ENCODE assay signal across 21 cellular contexts in the genomic region with DNA sequence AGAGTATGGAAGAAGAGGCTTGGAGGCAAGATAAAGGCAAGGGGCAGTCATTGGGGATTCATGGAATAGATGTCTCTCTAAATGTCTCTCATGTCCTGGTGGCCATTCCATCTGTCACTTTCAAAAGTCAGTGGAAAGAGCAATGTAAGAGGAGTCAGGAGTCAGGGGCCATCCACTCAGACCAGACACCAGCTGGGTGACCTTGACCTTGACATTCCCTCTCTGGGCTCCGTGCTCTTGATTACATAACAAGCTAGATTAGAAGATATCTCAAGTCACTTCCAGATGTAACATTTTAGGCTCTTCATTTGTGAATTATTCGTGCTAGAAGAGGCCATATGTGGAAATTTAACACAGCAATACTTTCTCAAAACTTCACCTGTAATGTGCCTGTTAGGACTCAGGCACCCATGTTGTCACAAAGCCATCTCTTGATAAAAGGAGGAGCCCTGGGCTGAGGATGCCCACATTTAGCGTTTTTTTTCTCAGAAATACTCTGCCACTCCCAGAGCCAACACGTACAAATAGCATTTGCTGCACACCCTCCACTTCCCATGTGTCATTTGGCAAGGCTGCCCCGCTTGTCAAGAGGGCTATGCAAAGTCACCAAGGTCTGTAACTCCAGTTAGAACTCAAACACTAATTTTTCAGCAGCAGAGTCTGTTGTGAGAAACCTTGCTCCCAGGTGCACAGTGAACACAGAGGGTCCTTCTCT.
"Had no signal": no experiment of that assay in that cellular context is flagged by ENCODE, and none has a peak within 500 bp of the region (broad histone marks: within the 10 kb centered on the region; RNA-seq: fewer than 3 reads in every experiment).

No MANE protein-coding gene starts in this region.

- H3K36me3 ChIP-seq: esophagus squamous epithelium, gastroesophageal sphincter, spleen, tibial nerve, upper lobe of right lung had no signal

- H3K4me1 Mint-ChIP-seq: stimulated activated naive B cell treated with anti-CD40 and anti-IgM and Interleukin-4, amounts not matched to agents 10 μg/mL and 1 μg/mL and 100 μg/mL, for 72 hours had no signal

- H3K27ac ChIP-seq: esophagus squamous epithelium, gastroesophageal sphincter, spleen, testis, tibial nerve, upper lobe of right lung had no signal

- H3K9me3 Mint-ChIP-seq: natural killer cell; neural crest cell; stimulated activated naive B cell treated with anti-CD40 and anti-IgM and Interleukin-4, amounts not matched to agents 10 μg/mL and 1 μg/mL and 100 μg/mL, for 72 hours; stimulated activated naive CD8-positive, alpha-beta T cell treated with anti-CD3 and anti-CD28 coated beads, Interleukin-15, amount 100 ng/mL, for 72 hours had no signal

- H3K4me3 ChIP-seq: esophagus squamous epithelium, gastroesophageal sphincter, mucosa of descending colon, spleen, testis, tibial nerve, upper lobe of right lung had no signal

- H3K36me3 Mint-ChIP-seq: natural killer cell; stimulated activated naive B cell treated with anti-CD40 and anti-IgM and Interleukin-4, amounts not matched to agents 10 μg/mL and 1 μg/mL and 100 μg/mL, for 72 hours had no signal

- DNase-seq: dermis blood vessel endothelial cell; esophagus squamous epithelium; foreskin fibroblast; glutamatergic neuron; left cardiac atrium; left ventricle myocardium superior; mucosa of descending colon; natural killer cell; posterior cingulate gyrus; spleen; stimulated activated CD4-positive, alpha-beta T cell treated with anti-CD3 and anti-CD28 coated beads, Interleukin-15, amount 100 ng/mL, for 24 hours; stimulated activated CD4-positive, alpha-beta T cell treated with anti-CD3 and anti-CD28 coated beads, Interleukin-1b, Interleukin-23, amount 100 ng/mL, for 48 hours; stimulated activated CD4-positive, alpha-beta T cell treated with anti-CD3 and anti-CD28 coated beads, Interleukin-4, amount 100 ng/mL, for 24 hours; stimulated activated naive B cell treated with anti-CD40 and anti-IgM and Interleukin-4, amounts not matched to agents 10 μg/mL and 1 μg/mL and 100 μg/mL, for 72 hours; stimulated activated naive CD8-positive, alpha-beta T cell treated with anti-CD3 and anti-CD28 coated beads, Interleukin-15, amount 100 ng/mL, for 72 hours; testis; upper lobe of right lung had no signal

- H3K27me3 Mint-ChIP-seq: stimulated activated naive CD8-positive, alpha-beta T cell treated with anti-CD3 and anti-CD28 coated beads, Interleukin-15, amount 100 ng/mL, for 72 hours had no signal

- H3K4me3 Mint-ChIP-seq: natural killer cell; neural crest cell; stimulated activated naive B cell treated with anti-CD40 and anti-IgM and Interleukin-4, amounts not matched to agents 10 μg/mL and 1 μg/mL and 100 μg/mL, for 72 hours; stimulated activated naive CD8-positive, alpha-beta T cell treated with anti-CD3 and anti-CD28 coated beads, Interleukin-15, amount 100 ng/mL, for 72 hours had no signal

- ATAC-seq: gastroesophageal sphincter; left cardiac atrium; left ventricle myocardium superior; mucosa of descending colon; natural killer cell; sciatic nerve; stimulated activated naive B cell treated with anti-CD40 and anti-IgM and Interleukin-4, amounts not matched to agents 10 μg/mL and 1 μg/mL and 100 μg/mL, for 72 hours; stimulated activated naive CD8-positive, alpha-beta T cell treated with anti-CD3 and anti-CD28 coated beads, Interleukin-15, amount 100 ng/mL, for 72 hours; upper lobe of right lung had no signal

- H3K27me3 ChIP-seq: esophagus squamous epithelium, gastroesophageal sphincter, spleen, testis, tibial nerve, upper lobe of right lung had no signal

- H3K27ac Mint-ChIP-seq: natural killer cell; stimulated activated naive B cell treated with anti-CD40 and anti-IgM and Interleukin-4, amounts not matched to agents 10 μg/mL and 1 μg/mL and 100 μg/mL, for 72 hours; stimulated activated naive CD8-positive, alpha-beta T cell treated with anti-CD3 and anti-CD28 coated beads, Interleukin-15, amount 100 ng/mL, for 72 hours had no signal

- H3K9me3 ChIP-seq: esophagus squamous epithelium, gastroesophageal sphincter, mucosa of descending colon, spleen, testis, tibial nerve, upper lobe of right lung had no signal

- H3K4me1 ChIP-seq: esophagus squamous epithelium, spleen, tibial nerve had no signal
